In genomic region chr22:17774206-17774927, GRCh38 we compare ENCODE assay signal across 1 cellular context.
A peak's percentile ranks its signal among the peaks of the same experiment; 100 is the strongest.
TF ChIP-seq lines count a peak whose summit lies in the region.

Gene BID (minus strand): TSS chr22:17774469. CDS start chr22:17750116, 24,353 bp downstream.

TF ChIP-seq in K562, 482 proteins besides CTCF, POLR2A, EP300 and RAD21 (continued from another document and continues in another):
- TF ChIP-seq ZBTB33 (CRISPR knock-in tag; IDR thresholded peaks at IDR 0.05) (no peak), ARID4B (CRISPR knock-in tag; IDR thresholded peaks at IDR 0.05) (no peak; the same call in 1 of the 2 replicates), ZNF140 (CRISPR knock-in tag; IDR thresholded peaks at IDR 0.05) (no peak), SMARCC2 (IDR thresholded peaks at IDR 0.05; ENCODE audit: low read depth) (no peak), CHD7 (IDR thresholded peaks at IDR 0.05; ENCODE audit: low read depth, low read length) (no peak), BACH1 (tag; IDR thresholded peaks at IDR 0.05) (no peak), PKNOX1 (IDR thresholded peaks at IDR 0.05) (no peak), JUNB (CRISPR knock-in tag; conservative IDR thresholded peaks at IDR 0.05) (no peak), NFIX (CRISPR knock-in tag; IDR thresholded peaks at IDR 0.05; ENCODE audit: low read depth) (no peak), ZSCAN29 (IDR thresholded peaks at IDR 0.05) (no peak), VEZF1 (CRISPR knock-in tag; IDR thresholded peaks at IDR 0.05) (peak; percentile 81), TCF7L2 (IDR thresholded peaks at IDR 0.05; ENCODE audit: low read depth, low read length) (no peak), BRD9 (IDR thresholded peaks at IDR 0.05; ENCODE audit: low read depth, partially characterized antibody) (no peak), ARID1B (IDR thresholded peaks at IDR 0.05) (no peak), THRAP3 (IDR thresholded peaks at IDR 0.05; ENCODE audit: borderline replicate concordance) (no peak), GABPB2 (CRISPR knock-in tag; conservative IDR thresholded peaks at IDR 0.05) (no peak), ZNF592 (IDR thresholded peaks at IDR 0.05) (peak; percentile 44; the same call in 1 of the 2 replicates), TRIM24 (IDR thresholded peaks at IDR 0.05) (no peak), KDM2B (CRISPR knock-in tag; IDR thresholded peaks at IDR 0.05) (no peak), ZBTB8A (IDR thresholded peaks at IDR 0.05; ENCODE audit: partially characterized antibody) (no peak), ID3 (CRISPR knock-in tag; IDR thresholded peaks at IDR 0.05) (no peak), ID3 (tag; IDR thresholded peaks at IDR 0.05) (no peak), PHF20 (IDR thresholded peaks at IDR 0.05; ENCODE audit: partially characterized antibody) (no peak), ZNF511 (CRISPR knock-in tag; IDR thresholded peaks at IDR 0.05) (no peak), GMEB1 (CRISPR knock-in tag; IDR thresholded peaks at IDR 0.05) (no peak)
